Comparison of ENCODE assay signal across 18 cellular contexts in genomic region chr6:133610271-133610840, GRCh38.
DNase-seq lines count a peak whose midpoint lies in the region; ATAC-seq, FAIRE-seq and TF ChIP-seq lines count a peak whose summit lies in the region.
"Had no signal": no experiment of that assay in that cellular context is flagged by ENCODE, and none has a peak within 500 bp of the region (broad histone marks: within the 10 kb centered on the region; RNA-seq: fewer than 3 reads in every experiment).

No MANE protein-coding gene starts in this region.

- no peaks in the 10 kb centered on the region for H3K36me3 Mint-ChIP-seq in WTC11

- no peaks in the 10 kb centered on the region for H3K9me2 ChIP-seq in PC-3 (replicated peaks; ENCODE audit: low read length)

- TSS peak; percentile 96 for BruUV-seq in PC-3 (replicated peaks; lab: Mats Ljungman, UMichigan)

- H3K9me3 ChIP-seq in PC-3 (ENCODE audit: low read length) (no peaks in the 10 kb centered on the region), kidney (ENCODE audit: control insufficient read depth in 1 of 2, low read length in 2 of 2) (no peaks in the 10 kb centered on the region)
- H3K9me3 ChIP-seq: BE2C, thoracic aorta had no signal

- DNase-seq in DMS53 treated with DMSO at 0.1 percent for 48 hours (lab: John Stamatoyannopoulos, UW; ENCODE audit: unreplicated experiment) (peak; percentile 28), PC-3 (peak; percentile 33), epithelial cell of esophagus (ENCODE audit: low read depth) (peak; percentile 33), myocyte (ENCODE audit: low read depth) (peak; percentile 27), WTC11 (ENCODE audit: low spot score) (no peak), NCI-H345 treated with DMSO at 0.1 percent for 48 hours (lab: John Stamatoyannopoulos, UW; ENCODE audit: unreplicated experiment) (no peak), kidney (no peak)
- DNase-seq in activated CD4-positive, alpha-beta T cell treated with anti-CD3 and anti-CD28 coated beads, Interleukin-2, amount 50 U/mL, for 1 hour: no peak
- DNase-seq: activated CD8-positive, alpha-beta T cell treated with anti-CD3 and anti-CD28 coated beads, Interleukin-2, amount 10 ng/mL, durations not matched to agents 7 days and 5 days; BE2C; NCI-H2029 treated with DMSO at 0.1 percent for 48 hours; NCI-H524 treated with DMSO at 0.1 percent for 48 hours; occipital lobe had no signal

- H2AFZ ChIP-seq in PC-3 (ENCODE audit: low read length): no peak overlapping the region

- peaks cover 6% of the 10 kb centered on the region for H3F3A ChIP-seq in PC-3 (ENCODE audit: low read length, unreplicated experiment)

- no peak overlapping the region for H3K4me3 Mint-ChIP-seq in WTC11
- H3K4me3 Mint-ChIP-seq: activated CD8-positive, alpha-beta T cell treated with anti-CD3 and anti-CD28 coated beads, Interleukin-2, amount 10 ng/mL, durations not matched to agents 7 days and 5 days had no signal

- intact Hi-C loops in PC-3 (cut with micrococcal nuclease): no loop called here
- intact Hi-C loops in kidney (cut with DNase I): no loop called here

- no peaks in the 10 kb centered on the region for H3K27me3 ChIP-seq in PC-3 (ENCODE audit: low read length)

- H3K36me3 ChIP-seq in PC-3 (ENCODE audit: low read depth, low read length) (no peaks in the 10 kb centered on the region), kidney (ENCODE audit: control insufficient read depth in 1 of 2, insufficient read depth in 2 of 2, low read length in 2 of 2) (no peaks in the 10 kb centered on the region)
- H3K36me3 ChIP-seq: BE2C, thoracic aorta had no signal

- peaks cover 19% of the 10 kb centered on the region for H3K4me1 Mint-ChIP-seq in WTC11

- CTCF ChIA-PET in PC-3 (lab: Charles Lee) (no interaction called here), WTC11 (lab: Charles Lee) (no interaction called here)

- POLR2A ChIA-PET in PC-3 (lab: Charles Lee; ENCODE audit: unreplicated experiment) (no interaction called here), WTC11 (lab: Charles Lee) (no interaction called here)

- ATAC-seq in PC-3 (peak; percentile 43), WTC11 (no peak)
- ATAC-seq: activated CD8-positive, alpha-beta T cell treated with anti-CD3 and anti-CD28 coated beads, Interleukin-2, amount 10 ng/mL, durations not matched to agents 7 days and 5 days had no signal

- H3K9me3 Mint-ChIP-seq in WTC11: no peaks in the 10 kb centered on the region

- H3K27ac ChIP-seq in PC-3 (ENCODE audit: low read length) (peak overlapping the region; percentile 100), kidney (ENCODE audit: low read depth in 2 of 2, low read length in 2 of 2) (no peak overlapping the region)
- H3K27ac ChIP-seq: thoracic aorta, VCaP had no signal

- peak overlapping the region; percentile 94 for H3K9ac ChIP-seq in PC-3 (ENCODE audit: low read length)
- no peak overlapping the region for H3K9ac ChIP-seq in kidney (ENCODE audit: low read length in 2 of 2)

- H3K27ac Mint-ChIP-seq in WTC11: no peak overlapping the region
- H3K27ac Mint-ChIP-seq: activated CD8-positive, alpha-beta T cell treated with anti-CD3 and anti-CD28 coated beads, Interleukin-2, amount 10 ng/mL, durations not matched to agents 7 days and 5 days had no signal

- H3K79me2 ChIP-seq in PC-3 (ENCODE audit: low read length): no peaks in the 10 kb centered on the region

- TF ChIP-seq CTCF in PC-3 (conservative IDR thresholded peaks at IDR 0.05; ENCODE audit: low read depth, low read length) (no peak), epithelial cell of esophagus (IDR thresholded peaks at IDR 0.05; ENCODE audit: insufficient read depth, low read depth, low read length, missing control alignments) (no peak), WTC11 (IDR thresholded peaks at IDR 0.05) (no peak), kidney (IDR thresholded peaks at IDR 0.05; ENCODE audit: borderline replicate concordance, extremely low read depth, insufficient read depth) (no peak)

- no peaks in the 10 kb centered on the region for H4K20me1 ChIP-seq in PC-3 (ENCODE audit: low read length)

- H3K4me3 ChIP-seq in PC-3 (ENCODE audit: low read length) (peak overlapping the region; percentile 16; the same call in 1 of the 2 replicates), epithelial cell of esophagus (ENCODE audit: low read length) (no peak overlapping the region), kidney (ENCODE audit: low read length in 2 of 2) (no peak overlapping the region)
- H3K4me3 ChIP-seq: thoracic aorta had no signal

- H3K27me3 Mint-ChIP-seq in WTC11 (ENCODE audit: low read depth): no peaks in the 10 kb centered on the region

- no peak for FAIRE-seq in kidney (lab: Jason Lieb, UNC)
- FAIRE-seq: colon, endometrium, HepG2 had no signal

- H3K4me2 ChIP-seq in PC-3 (ENCODE audit: low read length): peak overlapping the region; percentile 76

- H3K4me1 ChIP-seq in PC-3 (ENCODE audit: insufficient read depth, low read length) (peaks cover 26% of the 10 kb centered on the region), kidney (ENCODE audit: control insufficient read depth in 1 of 2, insufficient read depth in 1 of 2, low read depth in 1 of 2, low read length in 2 of 2) (no peaks in the 10 kb centered on the region)
- H3K4me1 ChIP-seq: BE2C had no signal

TF ChIP-seq in WTC11, 78 proteins besides CTCF, POLR2A, EP300 and RAD21 (continues in another document):
- TF ChIP-seq ZNF425 (CRISPR knock-in tag; conservative IDR thresholded peaks at IDR 0.05) (no peak), FOXK1 (CRISPR knock-in tag; IDR thresholded peaks at IDR 0.05) (no peak), USF2 (CRISPR knock-in tag; IDR thresholded peaks at IDR 0.05) (no peak), AFF4 (CRISPR knock-in tag; IDR thresholded peaks at IDR 0.05; ENCODE audit: borderline replicate concordance) (no peak), CDX4 (CRISPR knock-in tag; IDR thresholded peaks at IDR 0.05; ENCODE audit: borderline replicate concordance) (no peak), ZBTB21 (CRISPR knock-in tag; IDR thresholded peaks at IDR 0.05; ENCODE audit: borderline replicate concordance) (no peak), TEAD1 (CRISPR knock-in tag; IDR thresholded peaks at IDR 0.05) (no peak), CREM (CRISPR knock-in tag; IDR thresholded peaks at IDR 0.05) (no peak), TP53 (CRISPR knock-in tag; IDR thresholded peaks at IDR 0.05) (no peak)

Comparison
In these comparisons a context has a peak if more than half of its experiments do, and no peak if none do; other contexts are left out.
1. DNase-seq: peak in DMS53 treated with DMSO at 0.1 percent for 48 hours (single experiment), PC-3 (single experiment), epithelial cell of esophagus (single experiment) and myocyte (single experiment); none in WTC11 (single experiment), activated CD4-positive, alpha-beta T cell treated with anti-CD3 and anti-CD28 coated beads, Interleukin-2, amount 50 U/mL, for 1 hour (single experiment), NCI-H345 treated with DMSO at 0.1 percent for 48 hours (single experiment) and kidney (single experiment).